14 cellular contexts compared by ENCODE assay signal in the genomic region with DNA sequence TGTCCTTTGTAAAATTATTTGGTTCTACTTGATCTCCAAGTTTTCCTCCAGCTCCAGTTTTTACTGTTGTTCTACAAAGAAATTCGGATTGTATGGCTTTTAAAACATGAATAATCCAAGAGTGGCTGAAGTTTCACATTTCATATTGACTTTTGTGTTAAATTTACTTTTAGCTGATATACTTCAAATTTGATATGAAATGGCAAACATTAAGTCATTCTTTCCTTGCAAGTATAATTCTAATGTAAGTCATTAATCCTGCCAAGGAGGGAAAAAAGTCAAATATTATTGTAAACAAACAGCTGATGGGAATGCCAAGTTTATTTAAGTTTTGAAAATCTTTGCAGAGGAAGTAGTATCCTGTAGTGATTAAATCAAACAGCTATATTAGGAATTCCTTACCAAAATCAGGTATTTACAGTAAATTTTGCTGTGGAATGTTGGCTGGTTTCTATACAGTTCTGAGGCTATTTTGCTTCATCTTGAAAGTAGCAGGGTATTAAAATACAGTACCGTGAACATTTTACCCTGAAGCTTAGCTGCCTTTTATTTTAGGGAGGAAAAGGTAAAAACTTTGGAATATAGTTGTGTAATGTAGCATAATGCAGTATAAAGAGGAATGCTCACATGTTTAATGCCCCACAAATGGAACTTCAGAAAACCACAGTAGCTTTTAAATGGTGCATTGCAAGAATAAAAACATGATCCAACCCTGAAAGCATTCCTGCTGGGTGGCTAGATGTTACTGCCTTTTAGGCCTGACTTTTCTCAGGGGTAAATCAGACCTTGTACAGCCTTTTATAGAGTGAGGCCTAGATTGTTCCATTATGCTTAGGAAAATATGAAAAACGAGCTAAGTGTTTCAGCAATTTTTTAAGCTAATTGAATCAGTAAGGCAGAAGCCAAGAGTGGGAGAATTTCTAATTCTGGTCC.
DNase-seq lines count a peak whose midpoint lies in the region; ATAC-seq and TF ChIP-seq lines count a peak whose summit lies in the region.
"Had no signal": no experiment of that assay in that cellular context is flagged by ENCODE, and none has a peak within 500 bp of the region (broad histone marks: within the 10 kb centered on the region; RNA-seq: fewer than 3 reads in every experiment).

No MANE protein-coding gene starts in this region.

- peaks cover 45% of the 10 kb centered on the region for H3K4me1 Mint-ChIP-seq in mesothelial cell of epicardium
- H3K4me1 Mint-ChIP-seq: CD14-positive monocyte had no signal

- DNase-seq in H4 (ENCODE audit: low spot score) (peak; percentile 33), brain microvascular endothelial cell (peak; percentile 54), mesothelial cell of epicardium (ENCODE audit: low spot score in 2 of 2, unreplicated experiment in 2 of 2) (no peak), tibial artery (no peak), NCI-H345 (lab: John Stamatoyannopoulos, UW) (no peak), left lobe of liver (ENCODE audit: low spot score) (no peak), NCI-H1092 (lab: John Stamatoyannopoulos, UW) (no peak)
- DNase-seq: activated CD4-positive, alpha-beta memory T cell treated with anti-CD3 and anti-CD28 coated beads for 36 hours; NCI-H1092 treated with DMSO at 0.1 percent for 48 hours; nephron progenitor cell; RPMI8226; stimulated activated CD4-positive, alpha-beta T cell treated with anti-CD3 and anti-CD28 coated beads, Interleukin-2, amount 100 ng/mL, for 24 hours had no signal

- H3K27me3 Mint-ChIP-seq in mesothelial cell of epicardium (ENCODE audit: low read depth) = peaks cover 15% of the 10 kb centered on the region
- H3K27me3 Mint-ChIP-seq: activated CD4-positive, alpha-beta memory T cell treated with anti-CD3 and anti-CD28 coated beads for 36 hours had no signal

- H3K27ac ChIP-seq in brain microvascular endothelial cell = peak overlapping the region; percentile 13
- H3K27ac ChIP-seq in tibial artery = peak overlapping the region; percentile 14 to 46

- peak overlapping the region; percentile 70 for H3K27ac Mint-ChIP-seq in mesothelial cell of epicardium
- H3K27ac Mint-ChIP-seq: activated CD4-positive, alpha-beta memory T cell treated with anti-CD3 and anti-CD28 coated beads for 36 hours; CD14-positive monocyte had no signal

- H3K9me3 ChIP-seq in tibial artery = no peaks in the 10 kb centered on the region

- H3K4me3 ChIP-seq in brain microvascular endothelial cell (ENCODE audit: low read depth, low read length) = no peak overlapping the region
- no peak overlapping the region for H3K4me3 ChIP-seq in tibial artery
- H3K4me3 ChIP-seq: lung had no signal

- peaks cover 5% of the 10 kb centered on the region for H3K9me3 Mint-ChIP-seq in mesothelial cell of epicardium
- H3K9me3 Mint-ChIP-seq: activated CD4-positive, alpha-beta memory T cell treated with anti-CD3 and anti-CD28 coated beads for 36 hours; nephron progenitor cell had no signal

- H3K4me3 Mint-ChIP-seq in mesothelial cell of epicardium = no peak overlapping the region
- H3K4me3 Mint-ChIP-seq: activated CD4-positive, alpha-beta memory T cell treated with anti-CD3 and anti-CD28 coated beads for 36 hours; CD14-positive monocyte; nephron progenitor cell had no signal

- H3K27me3 ChIP-seq in brain microvascular endothelial cell (replicated peaks) (no peaks in the 10 kb centered on the region), tibial artery (no peaks in the 10 kb centered on the region)

- intact Hi-C loops in tibial artery (cut with DNase I; ENCODE audit: low total_unique reads) = no loop called here

- in situ Hi-C loops in brain microvascular endothelial cell (cut with HindIII; ENCODE audit: low pct_ligation_motif_present, low sequenced_read_pairs) = no loop called here

- TF ChIP-seq CTCF in brain microvascular endothelial cell (IDR thresholded peaks at IDR 0.05; ENCODE audit: low read depth, low read length, missing control alignments) = no peak
- TF ChIP-seq CTCF in mesothelial cell of epicardium (IDR thresholded peaks at IDR 0.05; ENCODE audit: unreplicated experiment) = no peak
- no peak for TF ChIP-seq CTCF in tibial artery (IDR thresholded peaks at IDR 0.05)

- ATAC-seq in left lobe of liver = no peak

- H3K36me3 ChIP-seq in brain microvascular endothelial cell (replicated peaks) (no peaks in the 10 kb centered on the region), tibial artery (no peaks in the 10 kb centered on the region)

- peaks cover 0 to 48% (median 13%) of the 10 kb centered on the region in 4 donors for H3K4me1 ChIP-seq in tibial artery

- H3K36me3 Mint-ChIP-seq in mesothelial cell of epicardium = no peaks in the 10 kb centered on the region
- H3K36me3 Mint-ChIP-seq: CD14-positive monocyte had no signal

Comparison
In these comparisons a context has a peak if more than half of its experiments do, and no peak if none do; other contexts are left out.
1. DNase-seq: peak in H4 (single experiment) and brain microvascular endothelial cell (single experiment); none in mesothelial cell of epicardium (0 of 2), tibial artery (0 of 2), NCI-H345 (single experiment), left lobe of liver (single experiment) and NCI-H1092 (single experiment).